In the genomic region with DNA sequence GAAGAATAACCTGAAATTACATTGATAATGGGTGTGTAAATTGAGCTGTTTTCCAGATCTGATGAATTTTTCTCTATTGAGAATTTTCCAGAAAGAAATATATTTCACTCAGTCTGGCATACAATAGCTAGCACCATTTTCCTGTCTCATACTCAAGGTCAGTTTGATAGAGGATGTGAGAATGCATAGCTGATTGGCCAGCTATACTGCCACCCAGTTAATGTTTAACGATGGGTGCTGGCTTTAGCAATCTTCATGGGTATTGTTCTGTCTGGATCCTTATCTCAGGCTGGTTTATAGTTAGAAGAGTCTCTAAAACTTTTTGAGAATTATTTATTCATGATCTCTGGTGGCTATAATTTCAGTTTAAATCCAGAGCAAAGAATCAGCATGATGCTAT, we compare ENCODE assay signal across 17 cellular contexts.
"Had no signal": no experiment of that assay in that cellular context is flagged by ENCODE, and none has a peak within 500 bp of the region (broad histone marks: within the 10 kb centered on the region; RNA-seq: fewer than 3 reads in every experiment).

No MANE protein-coding gene starts in this region.

- H3K4me3 ChIP-seq: ascending aorta, esophagus squamous epithelium, heart left ventricle, right atrium auricular region, smooth muscle cell, tibial artery had no signal

- H3K36me3 Mint-ChIP-seq: stimulated activated effector memory CD8-positive, alpha-beta T cell treated with anti-CD3 and anti-CD28 coated beads, Interleukin-12 subunit alpha, Interleukin-12 subunit beta, amount 100 ng/mL, for 72 hours had no signal

- H3K9me3 Mint-ChIP-seq: activated CD4-positive, alpha-beta memory T cell treated with anti-CD3 and anti-CD28 coated beads, Interleukin-2, amount 10 ng/mL, durations not matched to agents 7 days and 5 days had no signal

- H3K4me1 Mint-ChIP-seq: activated CD4-positive, alpha-beta memory T cell treated with anti-CD3 and anti-CD28 coated beads, Interleukin-2, amount 10 ng/mL, durations not matched to agents 7 days and 5 days; activated CD4-positive, alpha-beta T cell treated with anti-CD3 and anti-CD28 coated beads for 36 hours; stimulated activated effector memory CD8-positive, alpha-beta T cell treated with anti-CD3 and anti-CD28 coated beads, Interleukin-12 subunit alpha, Interleukin-12 subunit beta, amount 100 ng/mL, for 72 hours had no signal

- DNase-seq: activated CD4-positive, alpha-beta memory T cell treated with anti-CD3 and anti-CD28 coated beads, Interleukin-2, amount 10 ng/mL, durations not matched to agents 7 days and 5 days; activated CD4-positive, alpha-beta T cell treated with anti-CD3 and anti-CD28 coated beads for 36 hours; activated gamma-delta T cell treated with Interleukin-2 at 50 U/mL for 16 hours; activated T-cell treated with anti-CD3 and anti-CD28 coated beads, Interleukin-2, amount 50 U/mL, for 48 hours; esophagus squamous epithelium; foreskin fibroblast; heart left ventricle; islet precursor cell; left ventricle myocardium superior; mesenchymal stem cell; T-helper 1 cell; tibial artery had no signal

- ATAC-seq: activated CD4-positive, alpha-beta T cell treated with anti-CD3 and anti-CD28 coated beads for 36 hours; heart left ventricle; left ventricle myocardium superior; stimulated activated effector memory CD8-positive, alpha-beta T cell treated with anti-CD3 and anti-CD28 coated beads, Interleukin-12 subunit alpha, Interleukin-12 subunit beta, amount 100 ng/mL, for 72 hours had no signal

- H3K27me3 Mint-ChIP-seq: activated CD4-positive, alpha-beta memory T cell treated with anti-CD3 and anti-CD28 coated beads, Interleukin-2, amount 10 ng/mL, durations not matched to agents 7 days and 5 days; activated CD4-positive, alpha-beta T cell treated with anti-CD3 and anti-CD28 coated beads for 36 hours had no signal

- H3K9me3 ChIP-seq: esophagus squamous epithelium, right atrium auricular region, tibial artery had no signal

- H3K4me3 Mint-ChIP-seq: activated CD4-positive, alpha-beta memory T cell treated with anti-CD3 and anti-CD28 coated beads, Interleukin-2, amount 10 ng/mL, durations not matched to agents 7 days and 5 days; activated CD4-positive, alpha-beta T cell treated with anti-CD3 and anti-CD28 coated beads for 36 hours; stimulated activated effector memory CD8-positive, alpha-beta T cell treated with anti-CD3 and anti-CD28 coated beads, Interleukin-12 subunit alpha, Interleukin-12 subunit beta, amount 100 ng/mL, for 72 hours had no signal

- H3K4me1 ChIP-seq: ascending aorta, esophagus squamous epithelium, heart left ventricle, parathyroid adenoma, right atrium auricular region, tibial artery had no signal

- H3K27ac Mint-ChIP-seq: activated CD4-positive, alpha-beta memory T cell treated with anti-CD3 and anti-CD28 coated beads, Interleukin-2, amount 10 ng/mL, durations not matched to agents 7 days and 5 days; activated CD4-positive, alpha-beta T cell treated with anti-CD3 and anti-CD28 coated beads for 36 hours; stimulated activated effector memory CD8-positive, alpha-beta T cell treated with anti-CD3 and anti-CD28 coated beads, Interleukin-12 subunit alpha, Interleukin-12 subunit beta, amount 100 ng/mL, for 72 hours had no signal

- H3K27ac ChIP-seq: ascending aorta, esophagus squamous epithelium, heart left ventricle, parathyroid adenoma, right atrium auricular region, tibial artery had no signal

- H3K27me3 ChIP-seq: ascending aorta, esophagus squamous epithelium, heart left ventricle, right atrium auricular region, tibial artery had no signal

- H3K36me3 ChIP-seq: ascending aorta, esophagus squamous epithelium, heart left ventricle, right atrium auricular region, tibial artery had no signal
